ENCODE assay signal across 17 cellular contexts in the genomic region with DNA sequence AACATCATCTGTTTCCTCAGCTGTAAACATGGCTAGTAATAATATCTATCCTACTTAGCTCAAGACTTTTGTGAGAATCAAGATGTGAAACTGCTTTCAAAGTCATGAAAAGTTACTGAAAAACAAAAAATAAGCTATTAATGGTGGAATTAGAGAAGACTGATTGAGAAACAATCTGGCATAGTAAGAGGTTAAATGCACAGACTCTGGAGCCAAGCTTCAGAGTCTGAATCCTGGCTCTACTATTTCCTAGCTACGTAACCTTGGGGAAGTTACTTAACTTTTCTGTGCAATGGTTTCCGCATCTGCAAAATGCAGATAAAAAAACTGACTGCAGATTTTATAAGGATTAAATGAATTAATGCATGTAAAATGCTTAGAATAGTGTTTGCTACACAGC. TPM values are rescaled to one million over a fixed set of nuclear protein-coding genes. Genes with fewer than 3 reads are reported as not detected.
DNase-seq lines count a peak whose midpoint lies in the region; ATAC-seq, FAIRE-seq and TF ChIP-seq lines count a peak whose summit lies in the region.
"Had no signal": no experiment of that assay in that cellular context is flagged by ENCODE, and none has a peak within 500 bp of the region (broad histone marks: within the 10 kb centered on the region; RNA-seq: fewer than 3 reads in every experiment).

No MANE protein-coding gene starts in this region.

- TF ChIP-seq POLR2A in heart left ventricle (IDR thresholded peaks at IDR 0.05): no peak

- peak; percentile 96 to 97 for DNase-seq in AML-193 (lab: John Stamatoyannopoulos, UW)
- no peak for DNase-seq in PC-9
- DNase-seq in heart left ventricle: no peak
- no peak for DNase-seq in osteoblast (ENCODE audit: insufficient read length, low spot score, missing footprints)
- no peak for DNase-seq in kidney
- DNase-seq in NCI-H2029 treated with DMSO at 0.1 percent for 48 hours (lab: John Stamatoyannopoulos, UW): no peak
- DNase-seq in T-helper 2 cell treated with Interferon-gamma antibody and Interleukin-4, amounts not matched to agents 5 μg/mL and 100 μg/mL, for 36 hours (ENCODE audit: low spot score): no peak
- DNase-seq: activated T-cell treated with anti-CD3 and anti-CD28 coated beads for 4 hours, EL, foreskin melanocyte, NCI-H1436 treated with DMSO at 0.1 percent for 48 hours had no signal

- H3K4me1 Mint-ChIP-seq in T-helper 2 cell treated with Interferon-gamma antibody and Interleukin-4, amounts not matched to agents 5 μg/mL and 100 μg/mL, for 36 hours (ENCODE audit: low read depth): peaks cover 3% of the 10 kb centered on the region
- H3K4me1 Mint-ChIP-seq: neural progenitor cell had no signal

- FAIRE-seq in kidney (lab: Jason Lieb, UNC): no peak

- no peaks in the 10 kb centered on the region for H3K27me3 Mint-ChIP-seq in T-helper 2 cell treated with Interferon-gamma antibody and Interleukin-4, amounts not matched to agents 5 μg/mL and 100 μg/mL, for 36 hours (ENCODE audit: low read depth)

- H3K4me1 ChIP-seq in PC-9 (replicated peaks; ENCODE audit: insufficient read depth) (peaks cover 11% of the 10 kb centered on the region; the same call in 1 of the 2 replicates), heart left ventricle (peaks cover 0 to 73% (median 38%) of the 10 kb centered on the region in 12 donors), osteoblast (ENCODE audit: insufficient read depth, low read length) (no peaks in the 10 kb centered on the region), kidney (ENCODE audit: control insufficient read depth in 1 of 2, insufficient read depth in 1 of 2, low read depth in 1 of 2, low read length in 2 of 2) (no peaks in the 10 kb centered on the region)
- H3K4me1 ChIP-seq: neural progenitor cell had no signal

- H3K27me3 ChIP-seq in PC-9 (ENCODE audit: insufficient read depth, low read depth) (no peaks in the 10 kb centered on the region), heart left ventricle (no peaks in the 10 kb centered on the region), osteoblast (ENCODE audit: insufficient read depth, low read length) (no peaks in the 10 kb centered on the region)
- H3K27me3 ChIP-seq: adrenal gland, neural progenitor cell had no signal

- ATAC-seq in heart left ventricle (peak in 2 of 4 donors; percentile 51), HG02798 (IDR thresholded peaks at IDR 0.05; ENCODE audit: poor library complexity, unreplicated experiment) (no peak)
- ATAC-seq: activated CD4-positive, CD25-positive, alpha-beta regulatory T cell treated with anti-CD3 and anti-CD28 coated beads, Interleukin-2, amount 50 U/mL, for 24 hours; SK-N-SH treated with all-trans-retinoic acid at 6 μM for 48 hours had no signal

- H2AFZ ChIP-seq in PC-9: no peak overlapping the region
- H2AFZ ChIP-seq in osteoblast (ENCODE audit: low read length): no peak overlapping the region
- H2AFZ ChIP-seq: neural progenitor cell had no signal

- H3K4me2 ChIP-seq in PC-9: no peak overlapping the region
- H3K4me2 ChIP-seq in osteoblast (ENCODE audit: insufficient read depth, low read length): no peak overlapping the region
- H3K4me2 ChIP-seq: neural progenitor cell had no signal

- H3K9ac ChIP-seq in kidney (ENCODE audit: low read length in 2 of 2): no peak overlapping the region
- H3K9ac ChIP-seq: neural progenitor cell had no signal

- H3K27ac Mint-ChIP-seq in T-helper 2 cell treated with Interferon-gamma antibody and Interleukin-4, amounts not matched to agents 5 μg/mL and 100 μg/mL, for 36 hours: no peak overlapping the region
- H3K27ac Mint-ChIP-seq: neural progenitor cell had no signal

- POLR2A ChIA-PET in PC-9 (lab: Charles Lee; ENCODE audit: unreplicated experiment): no interaction called here

- no TSS peak for BruUV-seq in PC-9 (replicated peaks; lab: Mats Ljungman, UMichigan)

- no peaks in the 10 kb centered on the region for H3K9me3 Mint-ChIP-seq in T-helper 2 cell treated with Interferon-gamma antibody and Interleukin-4, amounts not matched to agents 5 μg/mL and 100 μg/mL, for 36 hours
- H3K9me3 Mint-ChIP-seq: neural progenitor cell had no signal

- WGBS in heart left ventricle, 4 donors: 22 to 46% (median 25%) methylated on average over 2 of the region's 2 CpGs

- H4K20me1 ChIP-seq in PC-9 (ENCODE audit: insufficient read depth) (no peaks in the 10 kb centered on the region), osteoblast (ENCODE audit: insufficient read depth, low read length) (no peaks in the 10 kb centered on the region)

- H3K4me3 Mint-ChIP-seq in T-helper 2 cell treated with Interferon-gamma antibody and Interleukin-4, amounts not matched to agents 5 μg/mL and 100 μg/mL, for 36 hours: no peak overlapping the region
- H3K4me3 Mint-ChIP-seq: neural progenitor cell had no signal

- no peak for TF ChIP-seq CTCF in PC-9 (conservative IDR thresholded peaks at IDR 0.05)
- TF ChIP-seq CTCF in heart left ventricle (IDR thresholded peaks at IDR 0.05): no peak
- TF ChIP-seq CTCF in osteoblast (IDR thresholded peaks at IDR 0.05; ENCODE audit: extremely low read depth, low read depth, low read length): no peak
- no peak for TF ChIP-seq CTCF in kidney (IDR thresholded peaks at IDR 0.05; ENCODE audit: borderline replicate concordance, extremely low read depth, insufficient read depth)

- H3F3A ChIP-seq in PC-9 (ENCODE audit: insufficient read depth, low read depth): no peaks in the 10 kb centered on the region

- H3K9me2 ChIP-seq in PC-9 (ENCODE audit: insufficient read depth): no peaks in the 10 kb centered on the region

- peaks cover 25% of the 10 kb centered on the region for H3K36me3 Mint-ChIP-seq in T-helper 2 cell treated with Interferon-gamma antibody and Interleukin-4, amounts not matched to agents 5 μg/mL and 100 μg/mL, for 36 hours (ENCODE audit: low read depth)

- H3K27ac ChIP-seq in PC-9 (0 out of 2 replicates have a peak overlapping the region, but pooled peaks have one; percentile 6), heart left ventricle (peak overlapping the region in 7 of 12 donors; percentile 0 to 72 (median 32)), osteoblast (ENCODE audit: low read depth, low read length) (peak overlapping the region; percentile 7), kidney (ENCODE audit: low read depth in 2 of 2, low read length in 2 of 2) (no peak overlapping the region)
- H3K27ac ChIP-seq: neural progenitor cell had no signal

- H3K4me3 ChIP-seq in PC-9 (no peak overlapping the region), heart left ventricle (no peak overlapping the region), osteoblast (ENCODE audit: insufficient read depth, low read length) (no peak overlapping the region), kidney (ENCODE audit: low read length in 2 of 2) (no peak overlapping the region)
- H3K4me3 ChIP-seq: adrenal gland, coronary artery, neural progenitor cell had no signal

- CTCF ChIA-PET in PC-9 (lab: Charles Lee): no interaction called here

- intact Hi-C loops in PC-9 (cut with micrococcal nuclease; ENCODE audit: unreplicated experiment) (no loop called here), heart left ventricle (cut with DNase I) (no loop called here), kidney (cut with DNase I) (no loop called here)

- no peaks in the 10 kb centered on the region for H3K79me2 ChIP-seq in PC-9 (ENCODE audit: low read depth)
- peaks cover 81% of the 10 kb centered on the region for H3K79me2 ChIP-seq in osteoblast (ENCODE audit: insufficient read depth, low read length)

- H3K9me3 ChIP-seq in PC-9 (ENCODE audit: insufficient read depth, low read depth) (no peaks in the 10 kb centered on the region), heart left ventricle (no peaks in the 10 kb centered on the region), osteoblast (ENCODE audit: low read depth, low read length) (no peaks in the 10 kb centered on the region), kidney (ENCODE audit: control insufficient read depth in 1 of 2, low read length in 2 of 2) (no peaks in the 10 kb centered on the region)
- H3K9me3 ChIP-seq: adrenal gland had no signal

- H3K36me3 ChIP-seq in PC-9 (ENCODE audit: low read depth): no peaks in the 10 kb centered on the region
- peaks cover 0 to 37% (median 24%) of the 10 kb centered on the region in 9 donors for H3K36me3 ChIP-seq in heart left ventricle
- H3K36me3 ChIP-seq in osteoblast (ENCODE audit: insufficient read depth, low read length): peaks cover 41% of the 10 kb centered on the region
- H3K36me3 ChIP-seq in kidney (ENCODE audit: control insufficient read depth in 1 of 2, insufficient read depth in 2 of 2, low read length in 2 of 2): peaks cover 7 to 12% of the 10 kb centered on the region in 2 donors
- H3K36me3 ChIP-seq: neural progenitor cell had no signal

RNA-seq across cellular contexts. Expression of gene LRRFIP2, which starts 28.8 kb away (rescaled TPM):
- total RNA-seq in PC-9 (2021) (34.5 and 40.2 TPM in 2 replicates), heart left ventricle (100 to 1,000 TPM in 7 of 9 donors, 10 to 100 TPM in 2; 85.5 to 161 (median 114) TPM), osteoblast (45.1 and 71.3 TPM in 2 replicates), kidney (61.4 TPM)
- polyA plus RNA-seq in heart left ventricle (10 to 100 TPM; 67.7 to 94.4 TPM), kidney (ENCODE audit: insufficient read depth, low read depth, low replicate concordance) (26.1 TPM)

Comparison
In these comparisons a context has a peak if more than half of its experiments do, and no peak if none do; other contexts are left out.
1. DNase-seq: peak in AML-193 (2 of 2); none in PC-9 (0 of 2), heart left ventricle (0 of 5), osteoblast (single experiment), kidney (single experiment), NCI-H2029 treated with DMSO at 0.1 percent for 48 hours (single experiment) and T-helper 2 cell treated with Interferon-gamma antibody and Interleukin-4, amounts not matched to agents 5 μg/mL and 100 μg/mL, for 36 hours (single experiment).
2. H3K27ac ChIP-seq: peak in PC-9 (single experiment), heart left ventricle (7 of 12) and osteoblast (single experiment); none in kidney (0 of 2).